26 cellular contexts compared by ENCODE assay signal in genomic region chr1:150606743-150607142, GRCh38. TPM values are rescaled to one million over a fixed set of nuclear protein-coding genes. Genes with fewer than 3 reads are reported as not detected.
DNase-seq lines count a peak whose midpoint lies in the region; ATAC-seq, FAIRE-seq and TF ChIP-seq lines count a peak whose summit lies in the region.
"Had no signal": no experiment of that assay in that cellular context is flagged by ENCODE, and none has a peak within 500 bp of the region (broad histone marks: within the 10 kb centered on the region; RNA-seq: fewer than 3 reads in every experiment).

No MANE protein-coding gene starts in this region.

- H3K9me3 Mint-ChIP-seq in WTC11 (no peaks in the 10 kb centered on the region), glutamatergic neuron (ENCODE audit: unreplicated experiment) (no peaks in the 10 kb centered on the region)

- peaks cover 11% of the 10 kb centered on the region for H3K36me3 Mint-ChIP-seq in WTC11
- H3K36me3 Mint-ChIP-seq in glutamatergic neuron (ENCODE audit: unreplicated experiment), result no peaks in the 10 kb centered on the region
- no peaks in the 10 kb centered on the region for H3K36me3 Mint-ChIP-seq in T-helper 17 cell (ENCODE audit: low read depth)

- TF ChIP-seq POLR2A in A549 (IDR thresholded peaks at IDR 0.05; ENCODE audit: low read length), result no peak

- H3K4me1 ChIP-seq in A549, result peaks cover 49% of the 10 kb centered on the region
- H3K4me1 ChIP-seq in ACC112 (ENCODE audit: control insufficient read depth, insufficient read depth, low read length, unreplicated experiment), result peaks cover 40% of the 10 kb centered on the region
- H3K4me1 ChIP-seq in left ventricle myocardium inferior, result peaks cover 45% of the 10 kb centered on the region
- H3K4me1 ChIP-seq: BE2C had no signal

- WGBS in A549 (ENCODE audit: missing lambda C conversion rate), result 97% methylated on average over 7 of the region's 7 CpGs

- H3K27ac Mint-ChIP-seq in WTC11, result peak overlapping the region; percentile 90
- peak overlapping the region; percentile 8 for H3K27ac Mint-ChIP-seq in glutamatergic neuron (ENCODE audit: unreplicated experiment)
- H3K27ac Mint-ChIP-seq in T-helper 17 cell, result no peak overlapping the region

- H3K4me3 ChIP-seq in A549 (no peak overlapping the region), ACC112 (ENCODE audit: low read depth, low read length) (no peak overlapping the region), left ventricle myocardium inferior (no peak overlapping the region)
- H3K4me3 ChIP-seq: gastrocnemius medialis, stomach, transverse colon had no signal

- CTCF ChIA-PET in A549 (lab: Yijun Ruan, JAX) (interaction anchor here (1.1 to 9.7 kb wide), 4 partner anchors 14 to 154 kb away, joined by 3 to 53 read pairs (median 22); partner anchors contain the start of gene ENSA), WTC11 (lab: Charles Lee) (interaction anchor here (0.9 kb wide), 1 partner anchor 47 kb away, joined by 3 read pairs; no protein-coding TSS in a partner anchor)

- no peak overlapping the region for H2AFZ ChIP-seq in ACC112 (ENCODE audit: low read length, unreplicated experiment)

- H3K4me2 ChIP-seq in A549, result no peak overlapping the region

- peaks cover 42% of the 10 kb centered on the region for H3K4me1 Mint-ChIP-seq in WTC11
- peaks cover 7% of the 10 kb centered on the region for H3K4me1 Mint-ChIP-seq in glutamatergic neuron (ENCODE audit: low read depth, unreplicated experiment)
- H3K4me1 Mint-ChIP-seq in T-helper 17 cell, result peaks cover 20% of the 10 kb centered on the region

- H3K27ac ChIP-seq in A549 (peak overlapping the region; percentile 89), ACC112 (ENCODE audit: low read depth, low read length) (peak overlapping the region; percentile 72), left ventricle myocardium inferior (replicated peaks) (no peak overlapping the region)
- H3K27ac ChIP-seq: gastrocnemius medialis, transverse colon had no signal

- TF ChIP-seq CTCF in A549 (IDR thresholded peaks at IDR 0.05) (no peak), WTC11 (IDR thresholded peaks at IDR 0.05) (no peak), glutamatergic neuron (IDR thresholded peaks at IDR 0.05; ENCODE audit: partially characterized antibody, unreplicated experiment) (no peak), left ventricle myocardium inferior (IDR thresholded peaks at IDR 0.05; ENCODE audit: borderline replicate concordance) (no peak)

- no peaks in the 10 kb centered on the region; the same call in 1 of the 2 replicates for H3K27me3 Mint-ChIP-seq in WTC11 (ENCODE audit: low read depth)
- H3K27me3 Mint-ChIP-seq in glutamatergic neuron (ENCODE audit: unreplicated experiment), result peaks cover 4% of the 10 kb centered on the region
- H3K27me3 Mint-ChIP-seq in T-helper 17 cell, result no peaks in the 10 kb centered on the region

- TF ChIP-seq RAD21 in A549 (conservative IDR thresholded peaks at IDR 0.05 in 1 of 2, IDR thresholded peaks at IDR 0.05 in 1 of 2), result no peak

- POLR2A ChIA-PET in A549 (lab: Yijun Ruan, JAX), result interaction anchor here (1.0 kb wide), 1 partner anchor 27 kb away, joined by 5 read pairs; the partner anchor contains the start of gene MCL1
- POLR2A ChIA-PET in WTC11 (lab: Charles Lee), result interaction anchor here (0.6 to 3.0 kb wide), 5 partner anchors 20 to 571 kb away, joined by 3 to 20 read pairs (median 3); partner anchors contain the start of gene MCL1

- no peaks in the 10 kb centered on the region; the same call in 1 of the 2 replicates for H3K36me3 ChIP-seq in ACC112 (ENCODE audit: insufficient read depth, low read length)
- H3K36me3 ChIP-seq in left ventricle myocardium inferior, result no peaks in the 10 kb centered on the region
- H3K36me3 ChIP-seq: gastrocnemius medialis, transverse colon had no signal

- no peak for DNase-seq in A549 (ENCODE audit: low read depth in 1 of 2, low spot score in 1 of 2)
- DNase-seq in WTC11 (ENCODE audit: low spot score), result no peak
- no peak for DNase-seq in glutamatergic neuron
- no peak for DNase-seq in GDM1 (lab: John Stamatoyannopoulos, UW)
- DNase-seq in T-helper 17 cell, result no peak
- no peak for DNase-seq in T-helper 9 cell
- DNase-seq in left ventricle myocardium inferior, result no peak
- DNase-seq: activated CD4-positive, alpha-beta T cell treated with anti-CD3 and anti-CD28 coated beads for 4 hours; activated gamma-delta T cell; anterior cingulate cortex; BE2C; COR-L47; DND-41; gastrocnemius medialis; NCI-H1048; NCI-H187; NCI-H774; nucleus accumbens; retina; SHP77 treated with DMSO at 0.1 percent for 48 hours; stimulated activated CD4-positive, alpha-beta T cell treated with anti-CD3 and anti-CD28 coated beads, Interleukin-4, amount 100 ng/mL, for 4 hours; stomach; transverse colon had no signal

- intact Hi-C loops in left ventricle myocardium inferior (cut with micrococcal nuclease), result no loop called here

- no peak for FAIRE-seq in A549 (lab: Jason Lieb, UNC)
- FAIRE-seq: GM12892, islet of Langerhans had no signal

- no peak for TF ChIP-seq EP300 in A549 (IDR thresholded peaks at IDR 0.05)

- H3K4me3 Mint-ChIP-seq in WTC11, result no peak overlapping the region
- no peak overlapping the region for H3K4me3 Mint-ChIP-seq in glutamatergic neuron (ENCODE audit: unreplicated experiment)
- H3K4me3 Mint-ChIP-seq in T-helper 17 cell, result no peak overlapping the region

- no peaks in the 10 kb centered on the region for H3K79me2 ChIP-seq in ACC112 (ENCODE audit: control insufficient read depth, insufficient read depth, low read length, unreplicated experiment)

- H3K27me3 ChIP-seq in ACC112 (ENCODE audit: insufficient read depth, low read length) (no peaks in the 10 kb centered on the region), left ventricle myocardium inferior (ENCODE audit: low read depth) (no peaks in the 10 kb centered on the region)
- H3K27me3 ChIP-seq: BE2C, gastrocnemius medialis, stomach, transverse colon had no signal

- H3K9me3 ChIP-seq in A549 (no peaks in the 10 kb centered on the region), T-helper 17 cell (ENCODE audit: control insufficient read depth, low read length, poor library complexity, severe bottlenecking) (no peaks in the 10 kb centered on the region), left ventricle myocardium inferior (replicated peaks) (no peaks in the 10 kb centered on the region)
- H3K9me3 ChIP-seq: BE2C, gastrocnemius medialis, stomach, transverse colon had no signal

- ATAC-seq in A549, result no peak
- ATAC-seq in WTC11, result no peak
- no peak for ATAC-seq in T-helper 17 cell
- ATAC-seq: gastrocnemius medialis had no signal

TF ChIP-seq in A549, 52 proteins besides CTCF, POLR2A, EP300 and RAD21 (continues in another document):
- no peak for TF ChIP-seq NR3C1 (IDR thresholded peaks at IDR 0.05)
- TF ChIP-seq CEBPB (IDR thresholded peaks at IDR 0.05), result no peak
- no peak for TF ChIP-seq RFX5 (IDR thresholded peaks at IDR 0.05)
- no peak for TF ChIP-seq JUNB (IDR thresholded peaks at IDR 0.05)
- TF ChIP-seq ZFP36 (IDR thresholded peaks at IDR 0.05; ENCODE audit: borderline replicate concordance, partially characterized antibody), result no peak

TF ChIP-seq in WTC11, 78 proteins besides CTCF, POLR2A, EP300 and RAD21:
- TF ChIP-seq ZNF671 (CRISPR knock-in tag; IDR thresholded peaks at IDR 0.05), result no peak
- no peak for TF ChIP-seq SP1 (CRISPR knock-in tag; conservative IDR thresholded peaks at IDR 0.05)
- no peak for TF ChIP-seq CREM (CRISPR knock-in tag; IDR thresholded peaks at IDR 0.05)
- TF ChIP-seq ZNF396 (CRISPR knock-in tag; IDR thresholded peaks at IDR 0.05; ENCODE audit: borderline replicate concordance), result no peak

RNA-seq across cellular contexts. Expression of gene ENSA, which starts 22.7 kb away (rescaled TPM):
- polyA plus RNA-seq in A549 (2011; rRNA removed), result 61.2 and 67.9 TPM in 2 replicates
- 44.7 and 49.2 TPM in 2 replicates for polyA plus RNA-seq in A549 (2012; cell fraction: cytosol; rRNA removed)
- 19.4 and 22.9 TPM in 2 replicates for polyA plus RNA-seq in A549 (2012; cell fraction: nucleus; rRNA removed)
- 117 to 128 TPM (median 121 TPM) in 3 replicates for polyA plus RNA-seq in A549 (2017; fragmentation: RNase III; extraction: RNeasy Plus Mini Kit Qiagen cat#74134 plus additional on column Dnase treatment)
- 23.9 and 24.4 TPM in 2 replicates for polyA minus RNA-seq in A549 (2011; rRNA and poly(A)+ RNA removed)
- 219 to 254 TPM (median 224 TPM) in 3 replicates for total RNA-seq in WTC11 (2021)
- total RNA-seq in glutamatergic neuron (ENCODE audit: unreplicated experiment), result 122 TPM
- 100 to 1,000 TPM; 152 to 173 TPM for total RNA-seq in T-helper 17 cell
- total RNA-seq in left ventricle myocardium inferior, result 129 TPM

RNA-seq across cellular contexts. Expression of gene MCL1, which starts 27.3 kb away (rescaled TPM):
- polyA plus RNA-seq in A549 (2011; rRNA removed) (145 and 202 TPM in 2 replicates), A549 (2017; fragmentation: RNase III; extraction: RNeasy Plus Mini Kit Qiagen cat#74134 plus additional on column Dnase treatment) (77.5 to 80.0 TPM (median 78.6 TPM) in 3 replicates)
- 54.2 and 63.4 TPM in 2 replicates for polyA plus RNA-seq in A549 (2012; cell fraction: cytosol; rRNA removed)
- polyA plus RNA-seq in A549 (2012; cell fraction: nucleus; rRNA removed), result 178 and 186 TPM in 2 replicates
- 144 and 151 TPM in 2 replicates for polyA minus RNA-seq in A549 (2011; rRNA and poly(A)+ RNA removed)
- total RNA-seq in WTC11 (2021) (191 to 212 TPM (median 204 TPM) in 3 replicates), glutamatergic neuron (ENCODE audit: unreplicated experiment) (154 TPM), T-helper 17 cell (1,000 to 10,000 TPM in 1 of 2 donors, 100 to 1,000 TPM in 1; 776 to 1,091 TPM), left ventricle myocardium inferior (97.0 TPM)

RNA-seq across cellular contexts. Expression of gene ADAMTSL4, which starts 57.5 kb away (rescaled TPM):
- polyA plus RNA-seq in A549 (2011; rRNA removed) (1.3 and 1.8 TPM in 2 replicates), A549 (2017; fragmentation: RNase III; extraction: RNeasy Plus Mini Kit Qiagen cat#74134 plus additional on column Dnase treatment) (1.3 to 2.0 TPM (median 1.5 TPM) in 3 replicates)
- 3.1 and 3.6 TPM in 2 replicates for polyA plus RNA-seq in A549 (2012; cell fraction: cytosol; rRNA removed)
- 15.6 and 15.8 TPM in 2 replicates for polyA plus RNA-seq in A549 (2012; cell fraction: nucleus; rRNA removed)
- 0.54 and 1.2 TPM in 2 replicates for polyA minus RNA-seq in A549 (2011; rRNA and poly(A)+ RNA removed)
- total RNA-seq in WTC11 (2021) (6.6 to 14.7 TPM (median 14.1 TPM) in 3 replicates), glutamatergic neuron (ENCODE audit: unreplicated experiment) (0.25 TPM), T-helper 17 cell (1 to 10 TPM in 1 of 2 donors, under 1 TPM in 1; 0.39 to 1.6 TPM), left ventricle myocardium inferior (46.3 TPM)
